ENCODE assay signal across 9 cellular contexts in the genomic region with DNA sequence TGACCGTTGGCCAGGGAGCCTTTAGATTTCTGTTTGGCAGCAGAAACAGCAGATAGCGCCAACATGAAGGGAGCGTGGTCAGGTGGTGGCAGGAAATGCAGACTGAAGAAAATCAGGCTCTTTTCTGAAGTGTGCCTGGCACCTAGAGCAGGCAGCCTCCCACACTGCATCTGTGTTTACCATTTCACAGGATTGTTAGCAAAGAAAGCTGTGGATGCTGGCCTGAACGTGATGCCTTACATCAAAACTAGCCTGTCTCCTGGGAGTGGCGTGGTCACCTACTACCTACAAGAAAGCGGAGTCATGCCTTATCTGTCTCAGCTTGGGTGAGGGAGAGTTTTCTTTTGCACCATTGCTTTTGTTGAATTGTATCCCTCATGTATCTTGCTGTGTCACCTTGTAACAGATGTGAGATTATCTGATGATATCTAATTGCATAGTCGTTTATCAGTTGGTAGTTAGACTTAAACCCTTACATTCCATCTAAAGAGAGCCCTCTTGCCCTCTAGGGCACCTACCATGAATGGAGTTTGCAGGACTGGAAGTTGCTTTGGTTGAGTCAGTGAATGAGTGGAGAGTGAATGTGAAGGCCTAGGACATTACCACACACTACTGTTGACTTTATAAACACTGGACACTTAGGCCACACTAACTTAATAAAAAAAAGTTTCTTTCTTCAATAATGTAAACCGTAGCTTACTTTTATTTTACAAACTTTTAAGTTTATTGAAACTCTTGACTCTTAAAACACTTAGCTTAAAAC. TPM values are rescaled to one million over a fixed set of nuclear protein-coding genes. Genes with fewer than 3 reads are reported as not detected.
DNase-seq lines count a peak whose midpoint lies in the region; ATAC-seq and TF ChIP-seq lines count a peak whose summit lies in the region.
"Had no signal": no experiment of that assay in that cellular context is flagged by ENCODE, and none has a peak within 500 bp of the region (broad histone marks: within the 10 kb centered on the region; RNA-seq: fewer than 3 reads in every experiment).

No MANE protein-coding gene starts in this region.

- H3K4me1 ChIP-seq in hepatocyte (ENCODE audit: insufficient read depth) (peaks cover 17% of the 10 kb centered on the region), smooth muscle cell (ENCODE audit: low read depth) (peaks cover 14% of the 10 kb centered on the region), sigmoid colon (peaks cover 0 to 17% (median 0%) of the 10 kb centered on the region in 4 donors)

- intact Hi-C loops in sigmoid colon (cut with DNase I) = loop anchor here (2.0 kb wide), 1 partner anchor 44 kb away; no protein-coding TSS in a partner anchor

- peaks cover 12% of the 10 kb centered on the region for H3K36me3 Mint-ChIP-seq in activated CD4-positive, alpha-beta T cell treated with anti-CD3 and anti-CD28 coated beads, Interleukin-2, amount 10 ng/mL, durations not matched to agents 7 days and 5 days (ENCODE audit: low read depth)
- H3K36me3 Mint-ChIP-seq in activated naive CD8-positive, alpha-beta T cell treated with anti-CD3 and anti-CD28 coated beads, Interleukin-2, amount 10 ng/mL, durations not matched to agents 7 days and 5 days = peaks cover 17% of the 10 kb centered on the region

- POLR2A ChIA-PET in activated CD4-positive, alpha-beta T cell treated with anti-CD3 and anti-CD28 coated beads, Interleukin-2, amount 10 ng/mL, durations not matched to agents 7 days and 5 days (lab: Charles Lee) = no interaction called here
- POLR2A ChIA-PET in activated naive CD8-positive, alpha-beta T cell treated with anti-CD3 and anti-CD28 coated beads, Interleukin-2, amount 10 ng/mL, durations not matched to agents 7 days and 5 days (lab: Charles Lee) = no interaction called here

- 74% methylated on average over 8 of the region's 8 CpGs for WGBS in hepatocyte (ENCODE audit: low lambda C conversion rate, missing lambda C conversion rate)
- 78% methylated on average over 8 of the region's 8 CpGs for WGBS in smooth muscle cell (ENCODE audit: low lambda C conversion rate)
- WGBS in sigmoid colon, 2 donors = 39 to 66% methylated on average over 8 of the region's 8 CpGs

- H3K36me3 ChIP-seq in hepatocyte (replicated peaks; ENCODE audit: insufficient read depth, low read depth) (no peaks in the 10 kb centered on the region), smooth muscle cell (ENCODE audit: low read depth) (no peaks in the 10 kb centered on the region), sigmoid colon (peaks cover 15 to 90% (median 27%) of the 10 kb centered on the region in 4 donors)

- peaks cover 11% of the 10 kb centered on the region for H3K4me1 Mint-ChIP-seq in activated CD4-positive, alpha-beta T cell treated with anti-CD3 and anti-CD28 coated beads, Interleukin-2, amount 10 ng/mL, durations not matched to agents 7 days and 5 days
- H3K4me1 Mint-ChIP-seq in activated naive CD8-positive, alpha-beta T cell treated with anti-CD3 and anti-CD28 coated beads, Interleukin-2, amount 10 ng/mL, durations not matched to agents 7 days and 5 days = peaks cover 6% of the 10 kb centered on the region

- TF ChIP-seq EP300 in sigmoid colon (IDR thresholded peaks at IDR 0.05) = no peak

- H3K4me3 Mint-ChIP-seq in activated CD4-positive, alpha-beta T cell treated with anti-CD3 and anti-CD28 coated beads, Interleukin-2, amount 10 ng/mL, durations not matched to agents 7 days and 5 days = no peak overlapping the region
- H3K4me3 Mint-ChIP-seq in activated naive CD8-positive, alpha-beta T cell treated with anti-CD3 and anti-CD28 coated beads, Interleukin-2, amount 10 ng/mL, durations not matched to agents 7 days and 5 days = no peak overlapping the region

- H3K27me3 ChIP-seq in hepatocyte = no peaks in the 10 kb centered on the region
- no peaks in the 10 kb centered on the region for H3K27me3 ChIP-seq in smooth muscle cell (ENCODE audit: low read depth)
- no peaks in the 10 kb centered on the region for H3K27me3 ChIP-seq in sigmoid colon

- peak overlapping the region; percentile 91 for H3K27ac ChIP-seq in hepatocyte
- peak overlapping the region; percentile 94 for H3K27ac ChIP-seq in smooth muscle cell (ENCODE audit: low read depth)
- no peak overlapping the region for H3K27ac ChIP-seq in sigmoid colon

- H3K4me2 ChIP-seq in hepatocyte (peak overlapping the region; percentile 60), smooth muscle cell (peak overlapping the region; percentile 73)

- H3F3A ChIP-seq in smooth muscle cell (ENCODE audit: low read depth) = peaks cover 32% of the 10 kb centered on the region

- TF ChIP-seq POLR2A in sigmoid colon (IDR thresholded peaks at IDR 0.05) = no peak

- no peaks in the 10 kb centered on the region for H4K20me1 ChIP-seq in hepatocyte (ENCODE audit: insufficient read depth, poor library complexity, severe bottlenecking)
- H4K20me1 ChIP-seq in smooth muscle cell (ENCODE audit: low read depth) = no peaks in the 10 kb centered on the region

- no peaks in the 10 kb centered on the region for H3K79me2 ChIP-seq in hepatocyte
- no peaks in the 10 kb centered on the region for H3K79me2 ChIP-seq in smooth muscle cell (ENCODE audit: low read depth)

- TF ChIP-seq CTCF in hepatocyte (IDR thresholded peaks at IDR 0.05; ENCODE audit: poor library complexity) (no peak), smooth muscle cell (IDR thresholded peaks at IDR 0.05; ENCODE audit: borderline replicate concordance, insufficient read depth, poor library complexity, severe bottlenecking) (no peak), sigmoid colon (IDR thresholded peaks at IDR 0.05) (no peak)

- no peaks in the 10 kb centered on the region for H3K27me3 Mint-ChIP-seq in activated CD4-positive, alpha-beta T cell treated with anti-CD3 and anti-CD28 coated beads, Interleukin-2, amount 10 ng/mL, durations not matched to agents 7 days and 5 days
- no peaks in the 10 kb centered on the region for H3K27me3 Mint-ChIP-seq in activated naive CD8-positive, alpha-beta T cell treated with anti-CD3 and anti-CD28 coated beads, Interleukin-2, amount 10 ng/mL, durations not matched to agents 7 days and 5 days

- H3K27ac Mint-ChIP-seq in activated CD4-positive, alpha-beta T cell treated with anti-CD3 and anti-CD28 coated beads, Interleukin-2, amount 10 ng/mL, durations not matched to agents 7 days and 5 days = peak overlapping the region; percentile 43
- peak overlapping the region; percentile 52 for H3K27ac Mint-ChIP-seq in activated naive CD8-positive, alpha-beta T cell treated with anti-CD3 and anti-CD28 coated beads, Interleukin-2, amount 10 ng/mL, durations not matched to agents 7 days and 5 days

- H3K9me3 ChIP-seq in hepatocyte (ENCODE audit: low read depth) (no peaks in the 10 kb centered on the region), smooth muscle cell (replicated peaks; ENCODE audit: low read depth) (no peaks in the 10 kb centered on the region), sigmoid colon (no peaks in the 10 kb centered on the region)

- peak overlapping the region; percentile 67 for H3K9ac ChIP-seq in smooth muscle cell (ENCODE audit: low read depth)

- no peak overlapping the region for H3K4me3 ChIP-seq in hepatocyte
- H3K4me3 ChIP-seq in smooth muscle cell = no peak overlapping the region
- H3K4me3 ChIP-seq in sigmoid colon = no peak overlapping the region

- ATAC-seq in activated naive CD8-positive, alpha-beta T cell treated with anti-CD3 and anti-CD28 coated beads, Interleukin-2, amount 10 ng/mL, durations not matched to agents 7 days and 5 days (ENCODE audit: low read depth) = peak; percentile 57
- ATAC-seq in GM18858 (IDR thresholded peaks at IDR 0.05; ENCODE audit: unreplicated experiment) = no peak

- DNase-seq in activated CD4-positive, alpha-beta T cell treated with anti-CD3 and anti-CD28 coated beads, Interleukin-2, amount 10 ng/mL, durations not matched to agents 7 days and 5 days = no peak
- DNase-seq in activated CD4-positive, alpha-beta T cell treated with anti-CD3 and anti-CD28 coated beads, Interleukin-2, amount 50 U/mL, for 48 hours = no peak
- no peak for DNase-seq in activated naive CD8-positive, alpha-beta T cell treated with anti-CD3 and anti-CD28 coated beads, Interleukin-2, amount 10 ng/mL, durations not matched to agents 7 days and 5 days
- DNase-seq in hepatocyte (ENCODE audit: low spot score) = peak; percentile 31
- no peak for DNase-seq in smooth muscle cell (lab: John Stamatoyannopoulos, UW; ENCODE audit: unreplicated experiment)
- DNase-seq in DMS79 treated with DMSO at 0.1 percent for 48 hours (lab: John Stamatoyannopoulos, UW) = no peak
- no peak for DNase-seq in sigmoid colon
- DNase-seq: NCI-H2081 had no signal

- no peaks in the 10 kb centered on the region for H3K9me2 ChIP-seq in hepatocyte (replicated peaks; ENCODE audit: insufficient read depth)

- H3K9me3 Mint-ChIP-seq in activated CD4-positive, alpha-beta T cell treated with anti-CD3 and anti-CD28 coated beads, Interleukin-2, amount 10 ng/mL, durations not matched to agents 7 days and 5 days = no peaks in the 10 kb centered on the region
- no peaks in the 10 kb centered on the region for H3K9me3 Mint-ChIP-seq in activated naive CD8-positive, alpha-beta T cell treated with anti-CD3 and anti-CD28 coated beads, Interleukin-2, amount 10 ng/mL, durations not matched to agents 7 days and 5 days

- H2AFZ ChIP-seq in hepatocyte = no peak overlapping the region
- no peak overlapping the region for H2AFZ ChIP-seq in smooth muscle cell (ENCODE audit: low read depth)

- CTCF ChIA-PET in activated CD4-positive, alpha-beta T cell treated with anti-CD3 and anti-CD28 coated beads, Interleukin-2, amount 10 ng/mL, durations not matched to agents 7 days and 5 days (lab: Charles Lee) = interaction anchor here (1.1 to 1.8 kb wide), 3 partner anchors 9 to 28 kb away, joined by 3 to 4 read pairs (median 3); no protein-coding TSS in a partner anchor

RNA-seq across cellular contexts. Expression of a gene that starts 42.8 kb away (rescaled TPM):
- 1 to 10 TPM; 8.1 to 8.6 TPM for total RNA-seq in activated CD4-positive, alpha-beta T cell treated with anti-CD3 and anti-CD28 coated beads, Interleukin-2, amount 10 ng/mL, durations not matched to agents 7 days and 5 days
- 1 to 10 TPM; 8.5 to 9.1 TPM for total RNA-seq in activated naive CD8-positive, alpha-beta T cell treated with anti-CD3 and anti-CD28 coated beads, Interleukin-2, amount 10 ng/mL, durations not matched to agents 7 days and 5 days
- total RNA-seq in hepatocyte (62.7 and 65.7 TPM in 2 replicates), smooth muscle cell (72.3 and 83.1 TPM in 2 replicates), sigmoid colon (10 to 100 TPM; 37.2 to 54.2 (median 40.0) TPM)
- polyA plus RNA-seq in hepatocyte (35.1 and 46.1 TPM in 2 replicates), smooth muscle cell (54.3 and 74.4 TPM in 2 replicates), sigmoid colon (10 to 100 TPM; 11.4 to 20.6 (median 15.0) TPM)

Comparison
In these comparisons a context has a peak if more than half of its experiments do, and no peak if none do; other contexts are left out.
1. H3K27ac ChIP-seq: peak in hepatocyte (single experiment) and smooth muscle cell (single experiment); none in sigmoid colon (0 of 4).